Comparison of ENCODE assay signal across 19 cellular contexts in the genomic region with DNA sequence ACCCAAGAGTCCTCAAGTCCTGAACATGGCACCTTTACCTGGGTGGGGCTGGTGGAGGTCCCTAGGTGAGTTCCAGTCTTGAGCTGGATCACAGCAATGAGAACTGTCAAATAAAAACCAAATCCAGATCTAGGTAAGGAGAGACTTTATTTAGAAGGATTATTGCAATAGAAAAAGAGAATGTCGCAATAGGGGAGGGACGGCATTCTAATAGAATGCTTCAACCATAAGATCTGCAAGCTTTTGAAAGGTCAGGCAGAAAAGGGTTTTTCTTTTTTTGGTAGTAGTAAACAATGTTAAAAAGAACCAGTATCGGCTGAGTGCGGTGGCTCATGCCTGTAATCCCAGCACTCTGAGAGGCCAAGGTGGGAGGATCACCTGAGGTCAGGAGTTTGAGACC. TPM values are rescaled to one million over a fixed set of nuclear protein-coding genes. Genes with fewer than 3 reads are reported as not detected.
DNase-seq lines count a peak whose midpoint lies in the region; ATAC-seq, FAIRE-seq and TF ChIP-seq lines count a peak whose summit lies in the region.
"Had no signal": no experiment of that assay in that cellular context is flagged by ENCODE, and none has a peak within 500 bp of the region (broad histone marks: within the 10 kb centered on the region; RNA-seq: fewer than 3 reads in every experiment).

No MANE protein-coding gene starts in this region.

- TF ChIP-seq EP300 in K562 (IDR thresholded peaks at IDR 0.05; ENCODE audit: low read length) (no peak), gastroesophageal sphincter (IDR thresholded peaks at IDR 0.05) (no peak)

- 0% methylated on average over 2 of the region's 4 CpGs for WGBS in K562 (ENCODE audit: insufficient coverage, low coverage, missing lambda C conversion rate)
- WGBS in gastroesophageal sphincter (ENCODE audit: low coverage in 1 of 2), 2 donors = 70 to 80% methylated on average over 3 to 4 of the region's 4 CpGs

- H3K4me1 ChIP-seq in K562 (replicated peaks in 1 of 2; ENCODE audit: control insufficient read depth in 2 of 2, insufficient read depth in 2 of 2, low read length in 2 of 2) (peaks cover 1 to 4% of the 10 kb centered on the region in 2 experiments; a peak in 2 of 5 replicates), gastroesophageal sphincter (peaks cover 0 to 3% (median 0%) of the 10 kb centered on the region in 3 donors), lower lobe of right lung (peaks cover 8% of the 10 kb centered on the region)

- no peak overlapping the region for H2AFZ ChIP-seq in K562 (ENCODE audit: low read depth, low read length)

- H3K9ac ChIP-seq in K562 (ENCODE audit: insufficient read depth in 1 of 2, low read depth in 2 of 2, low read length in 2 of 2) = no peak overlapping the region

- no peaks in the 10 kb centered on the region for H3K9me3 Mint-ChIP-seq in HFFc6

- no peak overlapping the region for H3K27ac Mint-ChIP-seq in HFFc6
- H3K27ac Mint-ChIP-seq: activated CD4-positive, alpha-beta T cell treated with anti-CD3 and anti-CD28 coated beads for 36 hours had no signal

- H3K4me3 ChIP-seq in AG10803 (ENCODE audit: low read length) = no peak overlapping the region
- no peak overlapping the region for H3K4me3 ChIP-seq in K562
- H3K4me3 ChIP-seq in gastroesophageal sphincter = no peak overlapping the region
- H3K4me3 ChIP-seq in lower lobe of right lung = no peak overlapping the region
- H3K4me3 ChIP-seq: sigmoid colon had no signal

- no peak for TF ChIP-seq POLR2A in K562 (conservative IDR thresholded peaks at IDR 0.05)
- no peak for TF ChIP-seq POLR2A in gastroesophageal sphincter (IDR thresholded peaks at IDR 0.05)

- H3K27me3 ChIP-seq in K562 (ENCODE audit: control insufficient read depth in 2 of 2, insufficient read depth in 2 of 2, low read length in 2 of 2) (no peaks in the 10 kb centered on the region; a peak in 1 of 5 replicates), gastroesophageal sphincter (no peaks in the 10 kb centered on the region), lower lobe of right lung (ENCODE audit: low read depth) (no peaks in the 10 kb centered on the region)
- H3K27me3 ChIP-seq: BE2C, sigmoid colon had no signal

- no peak for FAIRE-seq in K562 (lab: Jason Lieb, UNC)

- no peaks in the 10 kb centered on the region for H3K36me3 Mint-ChIP-seq in HFFc6 (ENCODE audit: low read depth)

- H3K27me3 Mint-ChIP-seq in HFFc6 (ENCODE audit: insufficient read depth) = no peaks in the 10 kb centered on the region
- H3K27me3 Mint-ChIP-seq: activated CD4-positive, alpha-beta T cell treated with anti-CD3 and anti-CD28 coated beads for 36 hours had no signal

- DNase-seq in AG10803 (ENCODE audit: low read depth) (peak; percentile 77), HFFc6 (peak; percentile 28), K562 (ENCODE audit: extremely low read depth in 1 of 4, low spot score in 3 of 4) (no peak), lower lobe of right lung (no peak), NCI-H146 treated with DMSO at 0.1 percent for 48 hours (lab: John Stamatoyannopoulos, UW; ENCODE audit: unreplicated experiment) (no peak)
- DNase-seq: BE2C; DMS153; left cardiac atrium; NCI-H2029; NCI-H510A treated with DMSO at 0.1 percent for 48 hours; nucleus accumbens; sigmoid colon; stimulated activated CD4-positive, alpha-beta T cell treated with anti-CD3 and anti-CD28 coated beads, Interleukin-4, amount 100 ng/mL, for 1 hour; T-helper 9 cell had no signal

- POLR2A ChIA-PET in K562 (lab: Yijun Ruan, JAX) = interaction anchor here (0.6 to 0.9 kb wide), 2 partner anchors 9 to 1633 kb away, joined by 3 read pairs; no protein-coding TSS in a partner anchor

- CTCF ChIA-PET in K562 (lab: Yijun Ruan, JAX; ENCODE audit: low intra/inter-chr PET ratio) = no interaction called here

- no TSS peak for BruUV-seq in K562 (replicated peaks; lab: Mats Ljungman, UMichigan)

- no peak overlapping the region for H3K4me3 Mint-ChIP-seq in HFFc6
- H3K4me3 Mint-ChIP-seq: activated CD4-positive, alpha-beta T cell treated with anti-CD3 and anti-CD28 coated beads for 36 hours had no signal

- peaks cover 61% of the 10 kb centered on the region for H3K4me1 Mint-ChIP-seq in HFFc6 (ENCODE audit: low read depth)

- no peak overlapping the region for H3K4me2 ChIP-seq in K562 (ENCODE audit: insufficient read depth, low read length)

- H4K20me1 ChIP-seq in K562 (replicated peaks; ENCODE audit: control insufficient read depth, insufficient read depth, low read length) = no peaks in the 10 kb centered on the region

- in situ Hi-C loops in K562 (cut with MboI) = loop anchor here (10.0 kb wide), 1 partner anchor 211 kb away; no protein-coding TSS in a partner anchor

- H3K9me3 ChIP-seq in K562 (replicated peaks; ENCODE audit: control insufficient read depth, insufficient read depth, low read depth, low read length) (no peaks in the 10 kb centered on the region), gastroesophageal sphincter (no peaks in the 10 kb centered on the region), lower lobe of right lung (no peaks in the 10 kb centered on the region)
- H3K9me3 ChIP-seq: BE2C, sigmoid colon had no signal

- no peak overlapping the region for H3K27ac ChIP-seq in K562 (ENCODE audit: extremely low read depth, low read depth, low read length)
- no peak overlapping the region for H3K27ac ChIP-seq in gastroesophageal sphincter
- H3K27ac ChIP-seq in lower lobe of right lung = no peak overlapping the region
- H3K27ac ChIP-seq: sigmoid colon had no signal

- no peaks in the 10 kb centered on the region for H3K9me1 ChIP-seq in K562 (ENCODE audit: control insufficient read depth, insufficient read depth, low read length)

- intact Hi-C loops in K562 (cut with micrococcal nuclease) (loop anchor here (10.0 kb wide), 1 partner anchor 49 kb away; no protein-coding TSS in a partner anchor), lower lobe of right lung (cut with DNase I) (no loop called here)

- H3K79me2 ChIP-seq in K562 (ENCODE audit: control insufficient read depth, insufficient read depth, low read length) = no peaks in the 10 kb centered on the region

- ATAC-seq in K562 = no peak
- ATAC-seq in gastroesophageal sphincter = peak; percentile 16
- ATAC-seq in HG03460 (IDR thresholded peaks at IDR 0.05; ENCODE audit: unreplicated experiment) = no peak
- no peak for ATAC-seq in GM18858 (IDR thresholded peaks at IDR 0.05; ENCODE audit: unreplicated experiment)
- no peak for ATAC-seq in lower lobe of right lung
- ATAC-seq: activated CD4-positive, alpha-beta T cell treated with anti-CD3 and anti-CD28 coated beads for 36 hours; esophagus mucosa had no signal

- TF ChIP-seq RAD21 in K562 (CRISPR knock-in tag; conservative IDR thresholded peaks at IDR 0.05 in 1 of 2, IDR thresholded peaks at IDR 0.05 in 1 of 2) = no peak

- TF ChIP-seq CTCF in AG10803 (conservative IDR thresholded peaks at IDR 0.05; ENCODE audit: low read length) (no peak), HFFc6 (IDR thresholded peaks at IDR 0.05) (no peak), K562 (IDR thresholded peaks at IDR 0.05 in 2 of 3, conservative IDR thresholded peaks at IDR 0.05 in 1 of 3; ENCODE audit: insufficient read depth in 2 of 3, low read depth in 1 of 3, low read length in 3 of 3) (no peak), gastroesophageal sphincter (IDR thresholded peaks at IDR 0.05) (no peak), lower lobe of right lung (IDR thresholded peaks at IDR 0.05) (no peak)

- H3K36me3 ChIP-seq in K562 (ENCODE audit: control insufficient read depth, insufficient read depth, low read length) = no peaks in the 10 kb centered on the region
- no peaks in the 10 kb centered on the region for H3K36me3 ChIP-seq in gastroesophageal sphincter
- no peaks in the 10 kb centered on the region for H3K36me3 ChIP-seq in lower lobe of right lung
- H3K36me3 ChIP-seq: BE2C, sigmoid colon had no signal

RNA-seq across cellular contexts. Expression of a gene that starts 5.2 kb away (rescaled TPM):
- 10 to 100 TPM; 15.0 to 26.2 (median 19.7) TPM for total RNA-seq in HFFc6 (2021; fragmentation: NEBNext Ultra II Directional; extraction: Animal tissue kit (Norgen Biotek cat#: 25700))
- total RNA-seq in K562 (2011; cell fraction: chromatin; rRNA removed; ENCODE audit: low replicate concordance) = 0.12 and 0.67 TPM in 2 replicates
- total RNA-seq in K562 (2011; cell fraction: nucleolus; rRNA removed) = not detected in 2 replicates
- total RNA-seq in K562 (2011; cell fraction: nucleoplasm; rRNA removed) = 0.07 TPM in 1 of 2 replicates, not detected in the other
- 0.04 and 0.05 TPM in 2 replicates for total RNA-seq in K562 (2014; rRNA removed)
- 0.18 and 0.26 TPM in 2 replicates for total RNA-seq in K562 (2014; rRNA removed; fragmentation: Illumina TruSeq; extraction: Trizol)
- total RNA-seq in K562 (2015; rRNA removed; fragmentation: Illumina TruSeq; extraction: Trizol) = 0.11 TPM in 2 replicates
- 0.11 and 0.42 TPM in 2 replicates for total RNA-seq in K562 (2021)
- polyA plus RNA-seq in K562 (2011; rRNA removed) = 0.07 and 0.71 TPM in 2 replicates
- polyA plus RNA-seq in K562 (2011; cell fraction: cytosol; rRNA removed) = 0.06 and 0.27 TPM in 2 replicates
- polyA plus RNA-seq in K562 (2011; cell fraction: nucleus; rRNA removed) = 0.15 and 0.43 TPM in 2 replicates
- polyA plus RNA-seq in K562 (2012) = 0.62 and 0.65 TPM in 2 replicates
- polyA plus RNA-seq in K562 (2014; fragmentation: Illumina TruSeq; extraction: Trizol) = 0.06 and 0.10 TPM in 2 replicates
- polyA plus RNA-seq in K562 (2014; fragmentation: Nextera tagmentation; extraction: Ambion mirVana) = under 1 TPM; 0.01 to 0.07 TPM
- 0.04 and 0.07 TPM in 2 replicates for polyA plus RNA-seq in K562 (2014; rRNA removed)
- 0.54 and 1.2 TPM in 2 replicates for polyA minus RNA-seq in K562 (2011; rRNA and poly(A)+ RNA removed)
- 0.10 TPM in 1 of 2 replicates, not detected in the other for polyA minus RNA-seq in K562 (2011; cell fraction: cytosol; rRNA and poly(A)+ RNA removed)
- polyA minus RNA-seq in K562 (2011; cell fraction: nucleus; rRNA and poly(A)+ RNA removed) = 0.22 TPM in 1 of 2 replicates, not detected in the other
- 1 to 10 TPM; 2.0 to 5.7 (median 3.5) TPM for total RNA-seq in gastroesophageal sphincter
- 14.4 TPM for total RNA-seq in lower lobe of right lung

RNA-seq across cellular contexts. Expression of a gene that starts 59.6 kb away (rescaled TPM):
- total RNA-seq in HFFc6 (2021; fragmentation: NEBNext Ultra II Directional; extraction: Animal tissue kit (Norgen Biotek cat#: 25700)) = 10 to 100 TPM; 16.7 to 19.0 (median 18.1) TPM
- 3.3 and 9.3 TPM in 2 replicates for total RNA-seq in K562 (2011; cell fraction: chromatin; rRNA removed; ENCODE audit: low replicate concordance)
- 3.6 and 4.0 TPM in 2 replicates for total RNA-seq in K562 (2011; cell fraction: nucleolus; rRNA removed)
- total RNA-seq in K562 (2011; cell fraction: nucleoplasm; rRNA removed) = 8.3 and 10.5 TPM in 2 replicates
- total RNA-seq in K562 (2014; rRNA removed) = 12.4 and 16.4 TPM in 2 replicates
- total RNA-seq in K562 (2014; rRNA removed; fragmentation: Illumina TruSeq; extraction: Trizol) = 26.5 and 27.2 TPM in 2 replicates
- 19.0 and 22.2 TPM in 2 replicates for total RNA-seq in K562 (2015; rRNA removed; fragmentation: Illumina TruSeq; extraction: Trizol)
- total RNA-seq in K562 (2021) = 14.8 and 20.1 TPM in 2 replicates
- polyA plus RNA-seq in K562 (2011; rRNA removed) = 49.3 and 51.1 TPM in 2 replicates
- 15.3 and 17.2 TPM in 2 replicates for polyA plus RNA-seq in K562 (2011; cell fraction: cytosol; rRNA removed)
- 2.8 and 6.1 TPM in 2 replicates for polyA plus RNA-seq in K562 (2011; cell fraction: nucleus; rRNA removed)
- polyA plus RNA-seq in K562 (2012) = 17.4 and 25.5 TPM in 2 replicates
- polyA plus RNA-seq in K562 (2014; fragmentation: Illumina TruSeq; extraction: Trizol) = 23.1 and 28.1 TPM in 2 replicates
- polyA plus RNA-seq in K562 (2014; fragmentation: Nextera tagmentation; extraction: Ambion mirVana) = 1 to 10 TPM; 3.8 to 7.0 TPM
- 12.9 and 17.3 TPM in 2 replicates for polyA plus RNA-seq in K562 (2014; rRNA removed)
- polyA minus RNA-seq in K562 (2011; rRNA and poly(A)+ RNA removed) = 24.4 and 47.3 TPM in 2 replicates
- 11.2 and 16.2 TPM in 2 replicates for polyA minus RNA-seq in K562 (2011; cell fraction: cytosol; rRNA and poly(A)+ RNA removed)
- polyA minus RNA-seq in K562 (2011; cell fraction: nucleus; rRNA and poly(A)+ RNA removed) = 3.2 and 8.6 TPM in 2 replicates
- 10 to 100 TPM; 18.4 to 37.1 (median 18.8) TPM for total RNA-seq in gastroesophageal sphincter
- 18.4 TPM for total RNA-seq in lower lobe of right lung

Comparison
In these comparisons a context has a peak if more than half of its experiments do, and no peak if none do; other contexts are left out.
1. DNase-seq: peak in AG10803 (single experiment) and HFFc6 (single experiment); none in K562 (0 of 4), lower lobe of right lung (single experiment) and NCI-H146 treated with DMSO at 0.1 percent for 48 hours (single experiment).